ENCODE assay signal across 8 cellular contexts in the genomic region with DNA sequence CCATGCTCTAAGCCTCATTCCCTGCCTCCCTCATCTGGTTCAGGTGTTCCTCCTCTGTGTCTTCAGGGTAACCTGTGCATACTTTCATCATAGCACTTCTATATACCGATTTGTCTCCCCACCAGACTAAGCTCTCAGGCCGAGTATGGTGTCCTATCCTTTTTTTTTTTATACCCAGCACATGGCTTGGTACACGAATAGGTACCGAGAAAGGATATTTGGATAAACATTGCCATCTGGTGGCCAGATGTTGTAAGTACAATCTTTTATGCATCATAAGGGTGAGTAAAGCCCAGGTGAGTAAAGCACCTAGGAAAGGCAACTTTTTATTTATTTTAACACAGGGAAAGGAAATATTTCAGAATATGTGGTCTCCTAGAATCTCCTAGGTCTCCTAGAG.
A peak's percentile ranks its signal among the peaks of the same experiment; 100 is the strongest.
DNase-seq lines count a peak whose midpoint lies in the region; ATAC-seq, FAIRE-seq and TF ChIP-seq lines count a peak whose summit lies in the region.

No MANE protein-coding gene starts in this region.

- H3K27me3 ChIP-seq in BE2C (no peaks in the 10 kb centered on the region), keratinocyte (ENCODE audit: control insufficient read depth, extremely low read depth, insufficient read depth, low read length) (no peaks in the 10 kb centered on the region)

- DNase-seq in BE2C (no peak), GM12864 (ENCODE audit: low read depth) (no peak), NCI-H748 treated with DMSO at 0.1 percent for 48 hours (lab: John Stamatoyannopoulos, UW) (peak; percentile 51), astrocyte of the cerebellum (ENCODE audit: low read depth) (peak; percentile 3), keratinocyte (ENCODE audit: low read depth, low spot score) (peak; percentile 9), type B pancreatic cell (ENCODE audit: extremely low spot score, unreplicated experiment) (no peak), OCI-M2 (lab: John Stamatoyannopoulos, UW; ENCODE audit: unreplicated experiment) (no peak)

- peaks cover 9% of the 10 kb centered on the region for H3K36me3 Mint-ChIP-seq in type B pancreatic cell

- H3K9me3 Mint-ChIP-seq in type B pancreatic cell, result peaks cover 4% of the 10 kb centered on the region

- no peak overlapping the region for H2AFZ ChIP-seq in keratinocyte (ENCODE audit: control insufficient read depth, low read length)

- no peaks in the 10 kb centered on the region for H3K79me2 ChIP-seq in keratinocyte (ENCODE audit: control insufficient read depth, insufficient read depth, low read length)

- FAIRE-seq in keratinocyte (lab: Jason Lieb, UNC), result no peak

- no peaks in the 10 kb centered on the region for H3K4me1 Mint-ChIP-seq in type B pancreatic cell (ENCODE audit: unreplicated experiment)

- no peak overlapping the region for H3K4me3 Mint-ChIP-seq in type B pancreatic cell

- no peak overlapping the region for H3K9ac ChIP-seq in keratinocyte (ENCODE audit: control insufficient read depth, extremely low read depth, insufficient read depth, low read length)

- ATAC-seq in HG03025 (IDR thresholded peaks at IDR 0.05; ENCODE audit: low FRiP score, unreplicated experiment), result peak; percentile 61

- no peak overlapping the region for H3K27ac ChIP-seq in keratinocyte (ENCODE audit: control insufficient read depth, insufficient read depth, low read length)

- no peaks in the 10 kb centered on the region for H4K20me1 ChIP-seq in keratinocyte (ENCODE audit: control insufficient read depth, extremely low read depth, insufficient read depth, low read length)

- no peak overlapping the region for H3K27ac Mint-ChIP-seq in type B pancreatic cell

- no peaks in the 10 kb centered on the region for H3K27me3 Mint-ChIP-seq in type B pancreatic cell

- dilution Hi-C loops in keratinocyte (cut with MboI; ENCODE audit: extremely low pct_ligation_motif_present, low sequenced_read_pairs), result no loop called here

- H3K9me1 ChIP-seq in keratinocyte (ENCODE audit: control insufficient read depth, extremely low read depth, insufficient read depth, low read length), result no peaks in the 10 kb centered on the region

- H3K4me1 ChIP-seq in BE2C, result no peaks in the 10 kb centered on the region
- H3K4me1 ChIP-seq in keratinocyte (ENCODE audit: control insufficient read depth, extremely low read depth, insufficient read depth, low read length), result no peaks in the 10 kb centered on the region

- H3K36me3 ChIP-seq in BE2C (no peaks in the 10 kb centered on the region), keratinocyte (ENCODE audit: control insufficient read depth in 2 of 2, extremely low read depth in 1 of 2, insufficient read depth in 2 of 2, low read length in 2 of 2) (no peaks in the 10 kb centered on the region)

- H3K4me2 ChIP-seq in keratinocyte (ENCODE audit: control insufficient read depth, extremely low read depth, insufficient read depth, low read depth, low read length), result no peak overlapping the region

- TF ChIP-seq CTCF in BE2C (IDR thresholded peaks at IDR 0.05; ENCODE audit: low read depth, low read length) (peak; percentile 49), GM12864 (IDR thresholded peaks at IDR 0.05; ENCODE audit: low read depth, low read length, missing control alignments) (peak; percentile 41), astrocyte of the cerebellum (IDR thresholded peaks at IDR 0.05; ENCODE audit: low read depth, low read length, missing control alignments) (peak; percentile 44), keratinocyte (optimal IDR thresholded peaks at IDR 0.05 in 1 of 3, IDR thresholded peaks at IDR 0.05 in 1 of 3, conservative IDR thresholded peaks at IDR 0.05 in 1 of 3; ENCODE audit: extremely low read depth in 1 of 3, insufficient read depth in 2 of 3, low read length in 3 of 3) (peak; percentile 31 to 58 (median 40)), type B pancreatic cell (conservative IDR thresholded peaks at IDR 0.05) (peak; percentile 80)

- H3K4me3 ChIP-seq in BE2C (ENCODE audit: low read depth, low read length) (no peak overlapping the region), GM12864 (ENCODE audit: low read depth, low read length) (no peak overlapping the region), astrocyte of the cerebellum (ENCODE audit: low read depth, low read length) (no peak overlapping the region), keratinocyte (ENCODE audit: control insufficient read depth in 2 of 3, extremely low read depth in 1 of 3, insufficient read depth in 2 of 3, low read depth in 1 of 3, low read length in 3 of 3) (no peak overlapping the region)

- in situ Hi-C loops in astrocyte of the cerebellum (cut with HindIII; ENCODE audit: low sequenced_read_pairs), result no loop called here

- H3K9me3 ChIP-seq in BE2C, result no peaks in the 10 kb centered on the region
- H3K9me3 ChIP-seq in keratinocyte (ENCODE audit: control insufficient read depth, low read depth, low read length), result peaks cover 4% of the 10 kb centered on the region

Comparison
In these comparisons a context has a peak if more than half of its experiments do, and no peak if none do; other contexts are left out.
1. DNase-seq: peak in NCI-H748 treated with DMSO at 0.1 percent for 48 hours (single experiment), astrocyte of the cerebellum (single experiment) and keratinocyte (single experiment); none in BE2C (single experiment), GM12864 (single experiment), type B pancreatic cell (single experiment) and OCI-M2 (single experiment).
2. Peak in every context shown above with its lines, with median percentiles within 50 percentile points of each other: CTCF ChIP-seq.